Comparison of ENCODE assay signal across 1 cellular context in genomic region chr14:90970167-90970600, GRCh38.
TF ChIP-seq lines count a peak whose summit lies in the region.

No MANE protein-coding gene starts in this region.

TF ChIP-seq in K562, 482 proteins besides CTCF, POLR2A, EP300 and RAD21 (continued from another document and continues in another):
- TF ChIP-seq ZBTB40 (IDR thresholded peaks at IDR 0.05) (no peak), ZBTB40 (CRISPR knock-in tag; IDR thresholded peaks at IDR 0.05) (no peak), PCBP2 (IDR thresholded peaks at IDR 0.05; ENCODE audit: low read depth, low read length, poor library complexity, severe bottlenecking) (no peak), ZNF707 (CRISPR knock-in tag; conservative IDR thresholded peaks at IDR 0.05) (no peak), EP400 (IDR thresholded peaks at IDR 0.05) (0 out of 2 replicates have a peak, but pooled peaks have one; percentile 40), NR2C1 (IDR thresholded peaks at IDR 0.05) (no peak), NR2C1 (tag; IDR thresholded peaks at IDR 0.05) (peak; percentile 64), ZNF75A (CRISPR knock-in tag; IDR thresholded peaks at IDR 0.05) (peak; percentile 73; the same call in 1 of the 2 replicates), BACH1 (tag; IDR thresholded peaks at IDR 0.05) (0 out of 2 replicates have a peak, but pooled peaks have one; percentile 52), ID3 (CRISPR knock-in tag; IDR thresholded peaks at IDR 0.05) (no peak), ID3 (tag; IDR thresholded peaks at IDR 0.05) (no peak), ZNF668 (CRISPR knock-in tag; IDR thresholded peaks at IDR 0.05) (peak; percentile 77; the same call in 1 of the 2 replicates), KAT2B (IDR thresholded peaks at IDR 0.05; ENCODE audit: low read depth, low read length) (no peak), FOXK2 (conservative IDR thresholded peaks at IDR 0.05 in 1 of 2, IDR thresholded peaks at IDR 0.05 in 1 of 2; ENCODE audit: low read depth in 2 of 2) (no peak), ZNF76 (CRISPR knock-in tag; IDR thresholded peaks at IDR 0.05; ENCODE audit: borderline replicate concordance) (peak; percentile 86; the same call in 1 of the 2 replicates), ZNF57 (CRISPR knock-in tag; IDR thresholded peaks at IDR 0.05) (no peak), RBBP5 (IDR thresholded peaks at IDR 0.05; ENCODE audit: borderline replicate concordance, insufficient read depth, low read length, poor library complexity, severe bottlenecking) (no peak), MEIS2 (IDR thresholded peaks at IDR 0.05; ENCODE audit: partially characterized antibody) (peak; percentile 85), ZBTB43 (CRISPR knock-in tag; IDR thresholded peaks at IDR 0.05) (no peak), MEF2D (tag; conservative IDR thresholded peaks at IDR 0.05; ENCODE audit: low read depth) (peak; percentile 44; the same call in 1 of the 2 replicates), L3MBTL2 (IDR thresholded peaks at IDR 0.05) (no peak; the same call in 1 of the 2 replicates), KLF13 (tag; IDR thresholded peaks at IDR 0.05; ENCODE audit: borderline replicate concordance, low read depth) (no peak), NR0B1 (IDR thresholded peaks at IDR 0.05; ENCODE audit: partially characterized antibody) (no peak), PTTG1 (tag; IDR thresholded peaks at IDR 0.05; ENCODE audit: low read depth) (peak; percentile 67; the same call in 1 of the 2 replicates), RBM22 (IDR thresholded peaks at IDR 0.05; ENCODE audit: low read depth, low read length, poor library complexity, severe bottlenecking) (no peak), NFRKB (IDR thresholded peaks at IDR 0.05; ENCODE audit: low read depth) (0 out of 2 replicates have a peak, but pooled peaks have one; percentile 44), HMGN3 (IDR thresholded peaks at IDR 0.05; ENCODE audit: borderline replicate concordance, extremely low read depth, insufficient read length, low read depth, low read length) (no peak), PTBP1 (IDR thresholded peaks at IDR 0.05; ENCODE audit: low read depth, low read length) (no peak), HNRNPH1 (optimal IDR thresholded peaks at IDR 0.05; ENCODE audit: low read depth, low read length) (no peak), THRA (IDR thresholded peaks at IDR 0.05) (no peak), SRSF1 (IDR thresholded peaks at IDR 0.05; ENCODE audit: low read depth, low read length) (no peak), KLF1 (tag; IDR thresholded peaks at IDR 0.05) (no peak), POLR2G (IDR thresholded peaks at IDR 0.05; ENCODE audit: low read depth, low read length) (no peak), HNRNPK (IDR thresholded peaks at IDR 0.05; ENCODE audit: low read depth, low read length, poor library complexity, severe bottlenecking) (no peak), DEAF1 (CRISPR knock-in tag; IDR thresholded peaks at IDR 0.05) (0 out of 2 replicates have a peak, but pooled peaks have one; percentile 5), ZNF197 (CRISPR knock-in tag; IDR thresholded peaks at IDR 0.05; ENCODE audit: low read depth) (peak; percentile 68; the same call in 1 of the 2 replicates), ZNF277 (CRISPR knock-in tag; IDR thresholded peaks at IDR 0.05; ENCODE audit: borderline replicate concordance) (no peak), ARID3B (CRISPR knock-in tag; IDR thresholded peaks at IDR 0.05; ENCODE audit: borderline replicate concordance) (no peak), SPI1 (IDR thresholded peaks at IDR 0.05; ENCODE audit: borderline replicate concordance, low read depth, low read length) (no peak), BCL6 (CRISPR knock-in tag; IDR thresholded peaks at IDR 0.05) (0 out of 2 replicates have a peak, but pooled peaks have one; percentile 21), ZNF583 (CRISPR knock-in tag; IDR thresholded peaks at IDR 0.05) (no peak), ZBTB9 (CRISPR knock-in tag; IDR thresholded peaks at IDR 0.05) (peak; percentile 70), BDP1 (IDR thresholded peaks at IDR 0.05; ENCODE audit: insufficient read depth, insufficient read length) (no peak), FOS (IDR thresholded peaks at IDR 0.05; ENCODE audit: extremely low read depth, insufficient read length) (no peak)
